ENCODE assay signal across 8 cellular contexts in genomic region chr2:48249093-48249492, GRCh38.
DNase-seq lines count a peak whose midpoint lies in the region; ATAC-seq, FAIRE-seq and TF ChIP-seq lines count a peak whose summit lies in the region.
"Had no signal": no experiment of that assay in that cellular context is flagged by ENCODE, and none has a peak within 500 bp of the region (broad histone marks: within the 10 kb centered on the region; RNA-seq: fewer than 3 reads in every experiment).

No MANE protein-coding gene starts in this region.

- no peak overlapping the region for H2AFZ ChIP-seq in GM12878 (ENCODE audit: control insufficient read depth, low read depth, low read length)
- peak overlapping the region; percentile 17 for H2AFZ ChIP-seq in keratinocyte (ENCODE audit: control insufficient read depth, low read length)

- H3K36me3 ChIP-seq in MG63 (no peaks in the 10 kb centered on the region), GM12878 (ENCODE audit: control insufficient read depth in 2 of 2, insufficient read depth in 2 of 2, low read length in 1 of 2) (no peaks in the 10 kb centered on the region), keratinocyte (ENCODE audit: control insufficient read depth in 2 of 2, extremely low read depth in 1 of 2, insufficient read depth in 2 of 2, low read length in 2 of 2) (no peaks in the 10 kb centered on the region), upper lobe of left lung (no peaks in the 10 kb centered on the region)

- TF ChIP-seq POLR2A in GM12878 (IDR thresholded peaks at IDR 0.05; ENCODE audit: low read depth, low read length) (no peak), upper lobe of left lung (IDR thresholded peaks at IDR 0.05) (no peak)

- H3K27ac ChIP-seq in GM12878 (ENCODE audit: control insufficient read depth, insufficient read depth), result no peak overlapping the region
- H3K27ac ChIP-seq in keratinocyte (ENCODE audit: control insufficient read depth, insufficient read depth, low read length), result peak overlapping the region; percentile 69
- H3K27ac ChIP-seq in upper lobe of left lung, result peak overlapping the region in 3 of 4 donors; percentile 27 to 76 (median 35)

- TF ChIP-seq EP300 in GM12878 (IDR thresholded peaks at IDR 0.05; ENCODE audit: borderline replicate concordance in 1 of 2, control insufficient read depth in 1 of 2, low read depth in 2 of 2, low read length in 2 of 2) (no peak), upper lobe of left lung (IDR thresholded peaks at IDR 0.05) (no peak)

- H3K4me1 ChIP-seq in GM12878 (ENCODE audit: control insufficient read depth, insufficient read depth, low read length), result peaks cover 19% of the 10 kb centered on the region
- H3K4me1 ChIP-seq in keratinocyte (ENCODE audit: control insufficient read depth, extremely low read depth, insufficient read depth, low read length), result peaks cover 11% of the 10 kb centered on the region
- peaks cover 24 to 30% (median 24%) of the 10 kb centered on the region in 4 donors for H3K4me1 ChIP-seq in upper lobe of left lung

- H3K4me2 ChIP-seq in GM12878 (ENCODE audit: control insufficient read depth, insufficient read depth) (no peak overlapping the region), keratinocyte (ENCODE audit: control insufficient read depth, extremely low read depth, insufficient read depth, low read depth, low read length) (peak overlapping the region; percentile 62)

- H4K20me1 ChIP-seq in GM12878 (ENCODE audit: control insufficient read depth, insufficient read depth) (no peaks in the 10 kb centered on the region), keratinocyte (ENCODE audit: control insufficient read depth, extremely low read depth, insufficient read depth, low read length) (no peaks in the 10 kb centered on the region)

- POLR2A ChIA-PET in GM12878 (lab: Charles Lee), result interaction anchor here (1.0 kb wide), 1 partner anchor 14 kb away, joined by 3 read pairs; no protein-coding TSS in a partner anchor

- RAD21 ChIA-PET in GM12878 (lab: Charles Lee; ENCODE audit: unreplicated experiment), result no interaction called here

- H3K4me3 ChIP-seq in MG63 (no peak overlapping the region), GM12878 (no peak overlapping the region), keratinocyte (ENCODE audit: control insufficient read depth in 2 of 3, extremely low read depth in 1 of 3, insufficient read depth in 2 of 3, low read depth in 1 of 3, low read length in 3 of 3) (no peak overlapping the region), upper lobe of left lung (no peak overlapping the region)

- dilution Hi-C loops in keratinocyte (cut with MboI; ENCODE audit: extremely low pct_ligation_motif_present, low sequenced_read_pairs), result no loop called here

- H3K9ac ChIP-seq in GM12878 (ENCODE audit: control insufficient read depth, insufficient read depth, low read length) (no peak overlapping the region), keratinocyte (ENCODE audit: control insufficient read depth, extremely low read depth, insufficient read depth, low read length) (peak overlapping the region; percentile 38)

- H3K27me3 ChIP-seq in MG63, result no peaks in the 10 kb centered on the region
- no peaks in the 10 kb centered on the region for H3K27me3 ChIP-seq in GM12878 (replicated peaks in 1 of 2; ENCODE audit: control insufficient read depth in 2 of 2, insufficient read depth in 2 of 2, low read length in 1 of 2)
- no peaks in the 10 kb centered on the region for H3K27me3 ChIP-seq in keratinocyte (ENCODE audit: control insufficient read depth, extremely low read depth, insufficient read depth, low read length)
- H3K27me3 ChIP-seq in upper lobe of left lung, result no peaks in the 10 kb centered on the region

- H3K79me2 ChIP-seq in GM12878 (ENCODE audit: control insufficient read depth, insufficient read depth, low read length), result no peaks in the 10 kb centered on the region
- H3K79me2 ChIP-seq in keratinocyte (ENCODE audit: control insufficient read depth, insufficient read depth, low read length), result no peaks in the 10 kb centered on the region

- WGBS in GM12878 (ENCODE audit: insufficient coverage, insufficient replicate concordance, low lambda C conversion rate, missing lambda C conversion rate), result 100% methylated on average over 2 of the region's 2 CpGs
- 65 to 85% methylated on average over 2 of the region's 2 CpGs for WGBS in upper lobe of left lung, 2 donors

- TF ChIP-seq CTCF in GM12878 (IDR thresholded peaks at IDR 0.05 in 2 of 3, conservative IDR thresholded peaks at IDR 0.05 in 1 of 3; ENCODE audit: control insufficient read depth in 2 of 3, extremely low read depth in 1 of 3, insufficient read depth in 1 of 3, low read depth in 3 of 3, low read length in 3 of 3) (no peak), keratinocyte (optimal IDR thresholded peaks at IDR 0.05 in 1 of 3, IDR thresholded peaks at IDR 0.05 in 1 of 3, conservative IDR thresholded peaks at IDR 0.05 in 1 of 3; ENCODE audit: extremely low read depth in 1 of 3, insufficient read depth in 2 of 3, low read length in 3 of 3) (no peak), upper lobe of left lung (IDR thresholded peaks at IDR 0.05) (no peak)

- TF ChIP-seq RAD21 in GM12878 (IDR thresholded peaks at IDR 0.05; ENCODE audit: insufficient read depth, low read depth, low read length), result no peak

- DNase-seq in MG63 (peak; percentile 4), GM12878 (ENCODE audit: low read depth, low spot score) (no peak), keratinocyte (ENCODE audit: low read depth, low spot score) (no peak), upper lobe of left lung (no peak), NCI-H2029 (lab: John Stamatoyannopoulos, UW) (no peak)
- DNase-seq: NCI-H510A had no signal

- BruUV-seq in GM12878 (replicated peaks; lab: Mats Ljungman, UMichigan), result no TSS peak

- FAIRE-seq in GM12878 (lab: Jason Lieb, UNC), result no peak
- no peak for FAIRE-seq in keratinocyte (lab: Jason Lieb, UNC)

- ATAC-seq in GM12878, result peak; percentile 5
- ATAC-seq in upper lobe of left lung (ENCODE audit: low FRiP score in 2 of 2), result no peak
- ATAC-seq in GM18867 (IDR thresholded peaks at IDR 0.05; ENCODE audit: unreplicated experiment), result no peak
- no peak for ATAC-seq in GM19328 (IDR thresholded peaks at IDR 0.05; ENCODE audit: unreplicated experiment)

- no peaks in the 10 kb centered on the region for H3K9me1 ChIP-seq in keratinocyte (ENCODE audit: control insufficient read depth, extremely low read depth, insufficient read depth, low read length)

- CTCF ChIA-PET in GM12878 (lab: Yijun Ruan, JAX), result no interaction called here

- SMC1A ChIA-PET in GM12878 (lab: Charles Lee; ENCODE audit: uncharacterized antibody, unreplicated experiment), result interaction anchor here (0.9 to 2.0 kb wide), 7 partner anchors 8 to 170 kb away, joined by 3 to 6 read pairs (median 5); no protein-coding TSS in a partner anchor

- intact Hi-C loops in GM12878 (cut with micrococcal nuclease; ENCODE audit: unreplicated experiment), result loop anchor here (2.0 kb wide), 1 partner anchor 16 kb away; no protein-coding TSS in a partner anchor

- in situ Hi-C loops in GM12878 (cut with MboI), result no loop called here

- H3K9me3 ChIP-seq in MG63 (no peaks in the 10 kb centered on the region), GM12878 (replicated peaks; ENCODE audit: control insufficient read depth, insufficient read depth, low read length) (no peaks in the 10 kb centered on the region), keratinocyte (ENCODE audit: control insufficient read depth, low read depth, low read length) (no peaks in the 10 kb centered on the region), upper lobe of left lung (no peaks in the 10 kb centered on the region)

TF ChIP-seq in GM12878, 131 proteins besides CTCF, POLR2A, EP300 and RAD21 (continues in another document):
- TF ChIP-seq CREM (IDR thresholded peaks at IDR 0.05; ENCODE audit: low read depth) (no peak), BCL11A (IDR thresholded peaks at IDR 0.05; ENCODE audit: low read depth, low read length) (no peak), ZBTB11 (CRISPR knock-in tag; IDR thresholded peaks at IDR 0.05) (no peak)
